8 cellular contexts compared by ENCODE assay signal in the genomic region with DNA sequence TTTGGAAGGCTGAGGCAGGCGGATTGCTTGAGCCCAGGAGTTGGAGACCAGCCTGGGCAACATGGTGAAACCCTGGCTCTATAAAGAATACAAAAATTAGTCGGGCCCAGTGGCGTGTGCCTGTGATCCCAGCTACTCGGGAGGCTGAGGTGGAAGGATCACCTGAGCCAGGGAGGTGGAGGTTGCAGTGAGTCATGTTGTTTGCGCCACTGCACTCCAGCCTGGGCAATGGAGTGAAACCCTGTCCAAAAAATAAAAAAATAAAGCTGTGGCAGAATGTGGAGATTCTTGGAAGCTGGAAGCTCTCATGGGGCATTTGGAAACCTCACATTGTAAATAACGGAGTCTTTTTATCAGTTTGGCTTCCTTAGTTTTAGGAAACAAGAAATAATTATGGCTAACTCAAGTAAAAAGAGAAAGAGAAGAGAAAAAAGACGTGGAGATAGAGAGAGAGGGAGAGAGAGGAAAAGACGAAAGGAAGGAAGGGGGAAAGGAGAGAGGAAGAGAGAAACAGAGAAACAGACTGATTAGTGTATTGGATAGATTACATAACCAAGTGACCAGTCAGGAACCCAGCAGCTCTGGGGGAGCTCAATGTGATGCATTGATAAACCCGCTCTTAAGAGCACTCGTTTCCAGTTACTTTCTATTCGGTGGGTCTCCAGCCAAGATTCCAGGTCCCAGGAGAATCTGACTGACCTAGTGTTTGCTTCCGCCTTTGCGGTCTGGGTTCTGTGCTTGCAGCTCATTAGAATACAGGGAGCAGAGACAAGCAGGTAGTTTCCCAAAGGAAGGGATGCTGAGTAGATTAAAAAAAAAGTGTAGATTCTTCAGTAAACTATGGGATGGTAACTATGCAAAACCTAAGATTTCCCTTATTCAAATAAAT. TPM values are rescaled to one million over a fixed set of nuclear protein-coding genes. Genes with fewer than 3 reads are reported as not detected.
DNase-seq lines count a peak whose midpoint lies in the region; ATAC-seq and TF ChIP-seq lines count a peak whose summit lies in the region.

No MANE protein-coding gene starts in this region.

- peaks cover 0 to 2% (median 0%) of the 10 kb centered on the region in 7 donors for H3K9me3 Mint-ChIP-seq in CD4-positive, CD25-positive, alpha-beta regulatory T cell
- no peaks in the 10 kb centered on the region for H3K9me3 Mint-ChIP-seq in chondrocyte (ENCODE audit: low read depth)

- peaks cover 4% of the 10 kb centered on the region for H3K27me3 Mint-ChIP-seq in CD4-positive, CD25-positive, alpha-beta regulatory T cell
- H3K27me3 Mint-ChIP-seq in chondrocyte (ENCODE audit: low read depth), result no peaks in the 10 kb centered on the region

- no peaks in the 10 kb centered on the region for H3K36me3 Mint-ChIP-seq in CD4-positive, CD25-positive, alpha-beta regulatory T cell
- H3K36me3 Mint-ChIP-seq in chondrocyte (ENCODE audit: low read depth), result peaks cover 1% of the 10 kb centered on the region

- POLR2A ChIA-PET in HCT116 (lab: Charles Lee), result interaction anchor here (1.0 to 2.7 kb wide), 4 partner anchors 23 to 103 kb away, joined by 3 to 20 read pairs (median 4); a partner anchor contains a TSS
- POLR2A ChIA-PET in Panc1 (lab: Charles Lee), result interaction anchor here (0.5 to 1.1 kb wide), 5 partner anchors 22 to 280 kb away, joined by 3 to 10 read pairs (median 5); a partner anchor contains a TSS

- H4K20me1 ChIP-seq in HCT116 (ENCODE audit: insufficient read depth), result no peaks in the 10 kb centered on the region

- peak overlapping the region; percentile 86 for H3K27ac ChIP-seq in CD4-positive, CD25-positive, alpha-beta regulatory T cell (ENCODE audit: insufficient read depth, low read length, poor library complexity, severe bottlenecking)
- H3K27ac ChIP-seq in HCT116 (ENCODE audit: low read depth, low read length) (peak overlapping the region; percentile 69; the same call in 1 of the 2 replicates), Panc1 (ENCODE audit: low read length) (peak overlapping the region; percentile 88), left lung (peak overlapping the region; percentile 91 to 96), subcutaneous abdominal adipose tissue (ENCODE audit: low read depth, low read length) (peak overlapping the region; percentile 90)

- no peaks in the 10 kb centered on the region for H3K79me2 ChIP-seq in HCT116 (ENCODE audit: insufficient read depth, low read length)

- no peaks in the 10 kb centered on the region for H3K9me3 ChIP-seq in CD4-positive, CD25-positive, alpha-beta regulatory T cell (ENCODE audit: control insufficient read depth in 2 of 2, low read length in 2 of 2)
- H3K9me3 ChIP-seq in HCT116 (ENCODE audit: control insufficient read depth in 1 of 2, insufficient read depth in 1 of 2, low read depth in 1 of 2, low read length in 2 of 2) (no peaks in the 10 kb centered on the region), Panc1 (ENCODE audit: control insufficient read depth, insufficient read depth, low read depth, low read length) (no peaks in the 10 kb centered on the region), left lung (no peaks in the 10 kb centered on the region), subcutaneous abdominal adipose tissue (ENCODE audit: control insufficient read depth in 5 of 5, low read length in 5 of 5) (no peaks in the 10 kb centered on the region)

- H3K27me3 ChIP-seq in CD4-positive, CD25-positive, alpha-beta regulatory T cell (ENCODE audit: control insufficient read depth, insufficient read depth, low read length), result no peaks in the 10 kb centered on the region
- no peaks in the 10 kb centered on the region for H3K27me3 ChIP-seq in HCT116 (ENCODE audit: insufficient read depth, low read length)
- H3K27me3 ChIP-seq in Panc1 (ENCODE audit: control insufficient read depth, insufficient read depth, low read length), result no peaks in the 10 kb centered on the region
- H3K27me3 ChIP-seq in left lung, result no peaks in the 10 kb centered on the region
- no peaks in the 10 kb centered on the region for H3K27me3 ChIP-seq in subcutaneous abdominal adipose tissue (ENCODE audit: control insufficient read depth in 5 of 5, insufficient read depth in 4 of 5, low read length in 5 of 5)

- H2AFZ ChIP-seq in HCT116 (ENCODE audit: low read depth, low read length, poor library complexity, severe bottlenecking), result no peak overlapping the region

- CTCF ChIA-PET in HCT116 (lab: Charles Lee) (no interaction called here), Panc1 (lab: Charles Lee) (interaction anchor here (1.8 kb wide), 1 partner anchor 23 kb away, joined by 11 read pairs; a partner anchor contains a TSS)

- H3K4me1 Mint-ChIP-seq in CD4-positive, CD25-positive, alpha-beta regulatory T cell, result peaks cover 0 to 44% (median 22%) of the 10 kb centered on the region in 4 donors
- H3K4me1 Mint-ChIP-seq in chondrocyte (ENCODE audit: low read depth), result peaks cover 28% of the 10 kb centered on the region

- TF ChIP-seq RAD21 in HCT116 (IDR thresholded peaks at IDR 0.05; ENCODE audit: low read depth), result no peak

- no peaks in the 10 kb centered on the region for H3K9me2 ChIP-seq in HCT116 (ENCODE audit: insufficient read depth)

- H3K4me3 Mint-ChIP-seq in CD4-positive, CD25-positive, alpha-beta regulatory T cell, result peak overlapping the region; percentile 91 to 99 (median 98)
- H3K4me3 Mint-ChIP-seq in chondrocyte (ENCODE audit: unreplicated experiment), result peak overlapping the region; percentile 93

- no peaks in the 10 kb centered on the region for H3K36me3 ChIP-seq in CD4-positive, CD25-positive, alpha-beta regulatory T cell (ENCODE audit: control insufficient read depth, insufficient read depth, low read length)
- H3K36me3 ChIP-seq in HCT116 (ENCODE audit: control insufficient read depth in 1 of 2, insufficient read depth in 2 of 2, low read length in 2 of 2), result no peaks in the 10 kb centered on the region
- no peaks in the 10 kb centered on the region for H3K36me3 ChIP-seq in Panc1 (ENCODE audit: control insufficient read depth, insufficient read depth, low read length)
- H3K36me3 ChIP-seq in left lung, result peaks cover 0 to 7% of the 10 kb centered on the region in 2 donors
- no peaks in the 10 kb centered on the region for H3K36me3 ChIP-seq in subcutaneous abdominal adipose tissue (ENCODE audit: control insufficient read depth in 5 of 5, insufficient read depth in 5 of 5, low read length in 5 of 5)

- intact Hi-C loops in HCT116 (cut with micrococcal nuclease) (loop anchor here (2.0 kb wide), 1 partner anchor 103 kb away; a partner anchor contains a TSS), Panc1 (cut with micrococcal nuclease; ENCODE audit: unreplicated experiment) (no loop called here), left lung (cut with DNase I) (no loop called here)

- in situ Hi-C loops in Panc1 (cut with HindIII; ENCODE audit: low pct_unique_long_range_greater_than_20kb, low sequenced_read_pairs), result no loop called here

- RAD21 ChIA-PET in HCT116 (lab: Charles Lee; ENCODE audit: low non-redundant PET in 1 of 2, low total read pairs in 2 of 2, uncharacterized antibody in 2 of 2, unreplicated experiment in 2 of 2), result interaction anchor here in 1 of 2 experiments (1.4 kb wide), 1 partner anchor 24 kb away, joined by 4 read pairs; no protein-coding TSS in a partner anchor

- TF ChIP-seq CTCF in HCT116 (IDR thresholded peaks at IDR 0.05 in 2 of 3, conservative IDR thresholded peaks at IDR 0.05 in 1 of 3; ENCODE audit: borderline replicate concordance in 1 of 3, insufficient read depth in 1 of 3, low read depth in 2 of 3, low read length in 2 of 3), result no peak
- TF ChIP-seq CTCF in Panc1 (IDR thresholded peaks at IDR 0.05), result no peak
- no peak for TF ChIP-seq CTCF in chondrocyte (IDR thresholded peaks at IDR 0.05)
- no peak for TF ChIP-seq CTCF in left lung (IDR thresholded peaks at IDR 0.05)

- TF ChIP-seq POLR2A in HCT116 (IDR thresholded peaks at IDR 0.05; ENCODE audit: borderline replicate concordance, extremely low read depth, insufficient read depth, insufficient read length), result no peak

- peak in 1 of 3 donors; percentile 5 for DNase-seq in CD4-positive, CD25-positive, alpha-beta regulatory T cell
- DNase-seq in HCT116 (ENCODE audit: low read depth, low spot score), result no peak
- DNase-seq in Panc1 (ENCODE audit: low read depth, low spot score), result no peak
- DNase-seq in chondrocyte (ENCODE audit: low spot score), result no peak
- peak in 1 of 2 donors; percentile 43 for DNase-seq in left lung

- no peak for ATAC-seq in CD4-positive, CD25-positive, alpha-beta regulatory T cell (ENCODE audit: low read depth in 2 of 2)
- no peak for ATAC-seq in HCT116
- no peak for ATAC-seq in Panc1
- peak; percentile 37 for ATAC-seq in left lung
- no peak for ATAC-seq in HG03342 (IDR thresholded peaks at IDR 0.05; ENCODE audit: unreplicated experiment)
- no peak for ATAC-seq in HG03439 (IDR thresholded peaks at IDR 0.05; ENCODE audit: unreplicated experiment)

- peaks cover 28% of the 10 kb centered on the region for H3K4me1 ChIP-seq in CD4-positive, CD25-positive, alpha-beta regulatory T cell (ENCODE audit: control insufficient read depth, insufficient read depth, low read length, poor library complexity, severe bottlenecking)
- H3K4me1 ChIP-seq in HCT116 (ENCODE audit: control insufficient read depth in 1 of 2, insufficient read depth in 2 of 2, low read length in 2 of 2) (peaks cover 0 to 24% of the 10 kb centered on the region in 2 experiments; a peak in 2 of 4 replicates), Panc1 (ENCODE audit: control insufficient read depth, insufficient read depth, low read length) (no peaks in the 10 kb centered on the region; the same call in 1 of the 2 replicates), left lung (peaks cover 8 to 33% of the 10 kb centered on the region in 2 donors), subcutaneous abdominal adipose tissue (ENCODE audit: control insufficient read depth in 5 of 5, insufficient read depth in 5 of 5, low read length in 5 of 5) (peaks cover 0 to 23% (median 18%) of the 10 kb centered on the region in 5 donors)

- peak overlapping the region; percentile 87 for H3K4me2 ChIP-seq in HCT116 (ENCODE audit: low read length)

- H3K4me3 ChIP-seq in CD4-positive, CD25-positive, alpha-beta regulatory T cell (ENCODE audit: low read depth, low read length), result peak overlapping the region; percentile 94
- H3K4me3 ChIP-seq in HCT116 (replicated peaks in 1 of 2; ENCODE audit: low read depth in 1 of 2, low read length in 2 of 2), result peak overlapping the region; percentile 66 to 85
- H3K4me3 ChIP-seq in Panc1 (ENCODE audit: low read depth in 2 of 2, low read length in 2 of 2), result peak overlapping the region; percentile 76 to 80
- H3K4me3 ChIP-seq in left lung, result peak overlapping the region; percentile 63 to 95
- peak overlapping the region; percentile 66 to 92 (median 86) for H3K4me3 ChIP-seq in subcutaneous abdominal adipose tissue (ENCODE audit: low read depth in 1 of 5, low read length in 5 of 5)

- no TSS peak for BruUV-seq in HCT116 (replicated peaks; lab: Mats Ljungman, UMichigan)
- no TSS peak for BruUV-seq in Panc1 (replicated peaks; lab: Mats Ljungman, UMichigan)

- peak overlapping the region; percentile 53 to 97 (median 93) for H3K27ac Mint-ChIP-seq in CD4-positive, CD25-positive, alpha-beta regulatory T cell
- H3K27ac Mint-ChIP-seq in chondrocyte (ENCODE audit: unreplicated experiment), result peak overlapping the region; percentile 94

- peak overlapping the region; percentile 76; the same call in 1 of the 2 replicates for H3K9ac ChIP-seq in HCT116 (ENCODE audit: low read length)
- H3K9ac ChIP-seq in subcutaneous abdominal adipose tissue (ENCODE audit: low read length in 5 of 5), result peak overlapping the region; percentile 16 to 94 (median 88)

RNA-seq across cellular contexts. Expression of a gene that starts 1.1 kb away (rescaled TPM):
- total RNA-seq in CD4-positive, CD25-positive, alpha-beta regulatory T cell, result 20.2 TPM
- 10 to 100 TPM; 14.2 to 18.6 (median 15.8) TPM for polyA plus RNA-seq in CD4-positive, CD25-positive, alpha-beta regulatory T cell
- total RNA-seq in HCT116 (2021; ENCODE audit: unreplicated experiment) (16.2 TPM), Panc1 (2021; ENCODE audit: unreplicated experiment) (37.8 TPM), chondrocyte (19.7 to 23.7 TPM (median 20.5 TPM) in 3 replicates), left lung (10 to 100 TPM; 16.0 to 16.7 TPM)
- polyA plus RNA-seq in HCT116 (2012), result 2.4 and 4.1 TPM in 2 replicates
- polyA plus RNA-seq in Panc1 (2012; ENCODE audit: insufficient read length), result 10.0 TPM

RNA-seq across cellular contexts. Expression of a gene that starts 22.6 kb away (rescaled TPM):
- total RNA-seq in CD4-positive, CD25-positive, alpha-beta regulatory T cell, result 39.4 TPM
- polyA plus RNA-seq in CD4-positive, CD25-positive, alpha-beta regulatory T cell, result 100 to 1,000 TPM; 202 to 240 (median 210) TPM
- total RNA-seq in HCT116 (2021; ENCODE audit: unreplicated experiment) (79.5 TPM), Panc1 (2021; ENCODE audit: unreplicated experiment) (105 TPM), chondrocyte (51.5 to 60.6 TPM (median 51.8 TPM) in 3 replicates), left lung (10 to 100 TPM; 58.0 to 64.1 TPM)
- 63.5 and 69.5 TPM in 2 replicates for polyA plus RNA-seq in HCT116 (2012)
- polyA plus RNA-seq in Panc1 (2012; ENCODE audit: insufficient read length), result 125 TPM

RNA-seq across cellular contexts. Expression of a gene that starts 51.4 kb away (rescaled TPM):
- 54.2 TPM for total RNA-seq in CD4-positive, CD25-positive, alpha-beta regulatory T cell
- polyA plus RNA-seq in CD4-positive, CD25-positive, alpha-beta regulatory T cell, result 10 to 100 TPM; 26.2 to 44.8 (median 37.9) TPM
- total RNA-seq in HCT116 (2021; ENCODE audit: unreplicated experiment) (44.7 TPM), Panc1 (2021; ENCODE audit: unreplicated experiment) (60.8 TPM), chondrocyte (36.9 to 43.5 TPM (median 41.9 TPM) in 3 replicates), left lung (10 to 100 TPM; 38.2 to 47.3 TPM)
- 17.4 and 21.7 TPM in 2 replicates for polyA plus RNA-seq in HCT116 (2012)
- polyA plus RNA-seq in Panc1 (2012; ENCODE audit: insufficient read length), result 37.2 TPM
